Comparison of ENCODE assay signal across 14 cellular contexts in the genomic region with DNA sequence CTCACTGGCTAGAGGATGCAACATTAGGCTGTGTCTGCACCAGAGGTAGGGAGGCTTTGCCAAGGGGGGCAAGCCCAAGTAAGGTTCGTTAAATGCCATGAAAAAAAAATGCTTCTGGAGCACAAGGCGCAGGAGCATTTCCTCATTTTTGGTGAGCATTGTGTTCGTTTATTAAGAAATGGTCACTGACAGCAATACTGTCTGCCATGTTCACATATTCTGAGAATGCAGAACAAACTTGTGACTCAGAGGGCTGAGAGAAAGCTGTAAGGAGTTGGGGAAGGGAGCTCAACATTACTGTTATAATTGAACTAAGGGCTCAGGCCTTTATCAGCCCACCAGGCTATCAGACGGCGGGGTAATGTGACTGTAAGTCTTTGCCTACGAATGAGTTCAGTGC.
DNase-seq lines count a peak whose midpoint lies in the region; ATAC-seq and TF ChIP-seq lines count a peak whose summit lies in the region.
"Had no signal": no experiment of that assay in that cellular context is flagged by ENCODE, and none has a peak within 500 bp of the region (broad histone marks: within the 10 kb centered on the region; RNA-seq: fewer than 3 reads in every experiment).

No MANE protein-coding gene starts in this region.

- BruUV-seq in Caco-2 (replicated peaks; lab: Mats Ljungman, UMichigan) = no TSS peak

- H3K4me3 ChIP-seq in Caco-2 (ENCODE audit: low read depth, low read length) (no peak overlapping the region), endodermal cell (ENCODE audit: low read length) (no peak overlapping the region), ovary (no peak overlapping the region)
- H3K4me3 ChIP-seq: BLaER1, K562 had no signal

- POLR2A ChIA-PET in Caco-2 (lab: Charles Lee) = no interaction called here

- H3K4me1 Mint-ChIP-seq in Caco-2 (ENCODE audit: low read depth, unreplicated experiment) = peaks cover 44% of the 10 kb centered on the region
- H3K4me1 Mint-ChIP-seq in endodermal cell = peaks cover 32% of the 10 kb centered on the region
- H3K4me1 Mint-ChIP-seq in osteocyte (ENCODE audit: unreplicated experiment) = peaks cover 44% of the 10 kb centered on the region
- H3K4me1 Mint-ChIP-seq in stimulated activated memory B cell treated with anti-CD40 and anti-IgM and Interleukin-4, amounts not matched to agents 10 μg/mL and 1 μg/mL and 100 μg/mL, for 72 hours = no peaks in the 10 kb centered on the region

- CTCF ChIA-PET in Caco-2 (lab: Charles Lee) = no interaction called here

- peaks cover 6% of the 10 kb centered on the region for H3K36me3 Mint-ChIP-seq in Caco-2 (ENCODE audit: insufficient read depth, unreplicated experiment)
- H3K36me3 Mint-ChIP-seq in endodermal cell (ENCODE audit: low read depth) = no peaks in the 10 kb centered on the region
- H3K36me3 Mint-ChIP-seq in osteocyte (ENCODE audit: unreplicated experiment) = no peaks in the 10 kb centered on the region
- no peaks in the 10 kb centered on the region for H3K36me3 Mint-ChIP-seq in stimulated activated memory B cell treated with anti-CD40 and anti-IgM and Interleukin-4, amounts not matched to agents 10 μg/mL and 1 μg/mL and 100 μg/mL, for 72 hours

- H3K27ac ChIP-seq in endodermal cell (ENCODE audit: low read depth, low read length) (peak overlapping the region; percentile 83), ovary (no peak overlapping the region)
- H3K27ac ChIP-seq: BLaER1 had no signal

- H3K27me3 ChIP-seq in Caco-2 (replicated peaks; ENCODE audit: control insufficient read depth, insufficient read depth, low read length) = no peaks in the 10 kb centered on the region
- H3K27me3 ChIP-seq in endodermal cell (ENCODE audit: control insufficient read depth, insufficient read depth, low read length, poor library complexity, severe bottlenecking) = no peaks in the 10 kb centered on the region
- H3K27me3 ChIP-seq in ovary = no peaks in the 10 kb centered on the region
- H3K27me3 ChIP-seq: BLaER1 had no signal

- intact Hi-C loops in Caco-2 (cut with micrococcal nuclease; ENCODE audit: unreplicated experiment) (loop anchor here (10.0 kb wide), 1 partner anchor 778 kb away; a partner anchor contains a TSS), ovary (cut with DNase I) (no loop called here)

- WGBS in endodermal cell (ENCODE audit: insufficient coverage in 1 of 2, insufficient read length in 1 of 2), 2 experiments = 84 to 89% methylated on average over 3 to 6 of the region's 6 CpGs
- 52 to 55% (median 54%) methylated on average over 6 of the region's 6 CpGs for WGBS in ovary, 3 donors

- H3K4me1 ChIP-seq in Caco-2 (peaks cover 46% of the 10 kb centered on the region), endodermal cell (ENCODE audit: control insufficient read depth, insufficient read depth, low read length) (peaks cover 10% of the 10 kb centered on the region), ovary (ENCODE audit: insufficient read depth) (peaks cover 2% of the 10 kb centered on the region)

- no peak for TF ChIP-seq POLR2A in ovary (IDR thresholded peaks at IDR 0.05)

- 0 out of 2 replicates have a peak, but pooled peaks cover 7% of the 10 kb centered on the region for H3K9me3 ChIP-seq in Caco-2
- H3K9me3 ChIP-seq in endodermal cell (ENCODE audit: control insufficient read depth, low read length) = peaks cover 11% of the 10 kb centered on the region
- no peaks in the 10 kb centered on the region for H3K9me3 ChIP-seq in ovary
- H3K9me3 ChIP-seq: BLaER1 had no signal

- TF ChIP-seq EP300 in ovary (IDR thresholded peaks at IDR 0.05) = no peak

- no peak for DNase-seq in Caco-2
- DNase-seq in NOMO-1 treated with dmso at 0.1 percent for 144 hours (lab: John Stamatoyannopoulos, UW; ENCODE audit: unreplicated experiment) = peak; percentile 58
- no peak for DNase-seq in endodermal cell
- DNase-seq in osteocyte (ENCODE audit: extremely low spot score, unreplicated experiment) = no peak
- no peak for DNase-seq in GM03348 (ENCODE audit: low spot score)
- no peak for DNase-seq in ovary
- DNase-seq in DMS153 (lab: John Stamatoyannopoulos, UW) = no peak
- DNase-seq: activated CD4-positive, CD25-positive, alpha-beta regulatory T cell; left ventricle myocardium superior; NCI-H2227 treated with DMSO at 0.1 percent for 48 hours; posterior cingulate gyrus had no signal

- no peak for TF ChIP-seq CTCF in Caco-2 (IDR thresholded peaks at IDR 0.05; ENCODE audit: insufficient read depth in 1 of 2, low read depth in 1 of 2, low read length in 1 of 2, severe bottlenecking in 1 of 2, unreplicated experiment in 1 of 2)
- TF ChIP-seq CTCF in endodermal cell (conservative IDR thresholded peaks at IDR 0.05) = no peak
- no peak for TF ChIP-seq CTCF in osteocyte (IDR thresholded peaks at IDR 0.05)
- TF ChIP-seq CTCF in ovary (IDR thresholded peaks at IDR 0.05) = no peak

- H3K27ac Mint-ChIP-seq in Caco-2 (ENCODE audit: unreplicated experiment) (peak overlapping the region; percentile 46), endodermal cell (no peak overlapping the region), osteocyte (ENCODE audit: unreplicated experiment) (peak overlapping the region; percentile 82)
- no peak overlapping the region for H3K27ac Mint-ChIP-seq in stimulated activated memory B cell treated with anti-CD40 and anti-IgM and Interleukin-4, amounts not matched to agents 10 μg/mL and 1 μg/mL and 100 μg/mL, for 72 hours

- H3K36me3 ChIP-seq in Caco-2 (ENCODE audit: control insufficient read depth, insufficient read depth, low read length) (no peaks in the 10 kb centered on the region), endodermal cell (ENCODE audit: control insufficient read depth, insufficient read depth, low read length) (no peaks in the 10 kb centered on the region), ovary (no peaks in the 10 kb centered on the region)
- H3K36me3 ChIP-seq: BLaER1 had no signal

- H3K4me3 Mint-ChIP-seq in Caco-2 (ENCODE audit: unreplicated experiment) (no peak overlapping the region), endodermal cell (no peak overlapping the region), osteocyte (ENCODE audit: unreplicated experiment) (no peak overlapping the region)
- no peak overlapping the region for H3K4me3 Mint-ChIP-seq in stimulated activated memory B cell treated with anti-CD40 and anti-IgM and Interleukin-4, amounts not matched to agents 10 μg/mL and 1 μg/mL and 100 μg/mL, for 72 hours

- H3K9me3 Mint-ChIP-seq in Caco-2 (ENCODE audit: unreplicated experiment) (peaks cover 14% of the 10 kb centered on the region), endodermal cell (no peaks in the 10 kb centered on the region), osteocyte (ENCODE audit: unreplicated experiment) (no peaks in the 10 kb centered on the region)
- no peaks in the 10 kb centered on the region for H3K9me3 Mint-ChIP-seq in stimulated activated memory B cell treated with anti-CD40 and anti-IgM and Interleukin-4, amounts not matched to agents 10 μg/mL and 1 μg/mL and 100 μg/mL, for 72 hours

- no peak for ATAC-seq in stimulated activated memory B cell treated with anti-CD40 and anti-IgM and Interleukin-4, amounts not matched to agents 10 μg/mL and 1 μg/mL and 100 μg/mL, for 72 hours
- ATAC-seq: K562, left ventricle myocardium superior had no signal

- H3K27me3 Mint-ChIP-seq in Caco-2 (ENCODE audit: insufficient read depth, unreplicated experiment) (no peaks in the 10 kb centered on the region), endodermal cell (ENCODE audit: insufficient read depth) (no peaks in the 10 kb centered on the region), osteocyte (ENCODE audit: unreplicated experiment) (no peaks in the 10 kb centered on the region)
- no peaks in the 10 kb centered on the region for H3K27me3 Mint-ChIP-seq in stimulated activated memory B cell treated with anti-CD40 and anti-IgM and Interleukin-4, amounts not matched to agents 10 μg/mL and 1 μg/mL and 100 μg/mL, for 72 hours

- peak overlapping the region; percentile 31 for H3K9ac ChIP-seq in endodermal cell (ENCODE audit: extremely low read depth, low read length, poor library complexity, severe bottlenecking)
- H3K9ac ChIP-seq: BLaER1 had no signal

Comparison
In these comparisons a context has a peak if more than half of its experiments do, and no peak if none do; other contexts are left out.
1. H3K27ac Mint-ChIP-seq: peak in Caco-2 (single experiment) and osteocyte (single experiment); none in endodermal cell (single experiment) and stimulated activated memory B cell treated with anti-CD40 and anti-IgM and Interleukin-4, amounts not matched to agents 10 μg/mL and 1 μg/mL and 100 μg/mL, for 72 hours (single experiment).